ENCODE assay signal across 1 cellular context in the genomic region with DNA sequence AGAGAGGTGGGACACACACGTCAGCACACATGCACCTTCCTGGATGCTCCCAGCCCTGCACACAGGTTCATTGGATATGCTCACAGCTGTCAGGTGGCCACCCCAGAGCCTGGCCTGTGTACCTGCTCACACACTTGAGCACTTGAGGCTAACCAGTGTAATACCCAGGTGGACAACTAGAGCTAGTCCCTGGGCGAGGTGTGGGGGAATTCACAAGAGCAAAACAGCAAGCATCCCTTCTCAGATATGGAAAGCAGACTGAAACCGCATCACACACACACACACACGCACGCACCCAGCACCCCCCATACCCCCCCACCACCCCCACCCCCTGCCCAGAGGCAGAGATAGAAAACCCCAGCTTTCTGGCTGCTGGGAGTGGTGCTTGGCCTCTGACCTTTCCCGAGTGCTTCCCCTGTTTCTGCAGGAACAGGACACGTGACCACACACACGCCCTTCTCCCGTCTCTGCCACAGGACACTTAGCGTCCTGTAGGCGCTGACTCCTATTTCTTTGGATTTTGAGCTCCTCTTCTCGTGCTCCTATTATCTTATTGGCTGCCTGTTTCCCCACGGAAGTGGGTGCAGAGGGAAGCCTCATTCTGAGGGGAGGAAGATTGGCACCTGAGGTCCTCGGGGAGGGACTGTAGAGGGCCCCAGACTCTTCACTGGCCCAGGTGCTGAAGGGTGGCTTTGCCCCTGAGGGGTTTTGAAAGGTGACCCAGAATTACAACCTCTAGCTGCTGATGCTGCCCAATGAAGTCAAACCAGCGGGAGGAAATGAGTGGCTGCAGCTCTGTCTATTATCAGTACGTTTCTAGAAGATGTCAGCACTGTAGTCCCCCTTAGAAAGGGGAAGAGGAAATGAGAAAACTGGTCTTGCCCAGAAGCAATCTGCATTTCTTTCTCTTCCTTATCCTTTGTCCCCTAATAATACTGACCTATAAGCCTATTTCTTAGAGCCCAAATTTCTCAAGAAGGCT.
TF ChIP-seq lines count a peak whose summit lies in the region.

No MANE protein-coding gene starts in this region.

TF ChIP-seq in GM12878, 131 proteins besides CTCF, POLR2A, EP300 and RAD21 (continued from another document and continues in another):
- TF ChIP-seq BACH1 (IDR thresholded peaks at IDR 0.05; ENCODE audit: borderline replicate concordance), result no peak
- 0 out of 2 replicates have a peak, but pooled peaks have one; percentile 28 for TF ChIP-seq IKZF1 (conservative IDR thresholded peaks at IDR 0.05)
- TF ChIP-seq EZH2 (IDR thresholded peaks at IDR 0.05; ENCODE audit: borderline replicate concordance, control insufficient read depth, low read depth, low read length), result no peak
- no peak for TF ChIP-seq STAT3 (IDR thresholded peaks at IDR 0.05; ENCODE audit: low read depth, low read length)
- no peak for TF ChIP-seq MXI1 (IDR thresholded peaks at IDR 0.05; ENCODE audit: low read depth, low read length)
- no peak for TF ChIP-seq SMC3 (IDR thresholded peaks at IDR 0.05; ENCODE audit: borderline replicate concordance, low read length)
- no peak for TF ChIP-seq ZZZ3 (IDR thresholded peaks at IDR 0.05; ENCODE audit: control insufficient read depth, insufficient read length, low read depth)
- no peak for TF ChIP-seq PAX8 (IDR thresholded peaks at IDR 0.05)
- TF ChIP-seq NFYA (IDR thresholded peaks at IDR 0.05; ENCODE audit: borderline replicate concordance, low read depth, low read length), result no peak
- TF ChIP-seq CBX3 (IDR thresholded peaks at IDR 0.05; ENCODE audit: borderline replicate concordance, low read depth), result no peak
- TF ChIP-seq, protein P1, sequence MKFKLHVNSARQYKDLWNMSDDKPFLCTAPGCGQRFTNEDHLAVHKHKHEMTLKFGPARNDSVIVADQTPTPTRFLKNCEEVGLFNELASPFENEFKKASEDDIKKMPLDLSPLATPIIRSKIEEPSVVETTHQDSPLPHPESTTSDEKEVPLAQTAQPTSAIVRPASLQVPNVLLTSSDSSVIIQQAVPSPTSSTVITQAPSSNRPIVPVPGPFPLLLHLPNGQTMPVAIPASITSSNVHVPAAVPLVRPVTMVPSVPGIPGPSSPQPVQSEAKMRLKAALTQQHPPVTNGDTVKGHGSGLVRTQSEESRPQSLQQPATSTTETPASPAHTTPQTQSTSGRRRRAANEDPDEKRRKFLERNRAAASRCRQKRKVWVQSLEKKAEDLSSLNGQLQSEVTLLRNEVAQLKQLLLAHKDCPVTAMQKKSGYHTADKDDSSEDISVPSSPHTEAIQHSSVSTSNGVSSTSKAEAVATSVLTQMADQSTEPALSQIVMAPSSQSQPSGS (IDR thresholded peaks at IDR 0.05; ENCODE audit: low read length), result no peak; the same call in 1 of the 2 replicates
- no peak for TF ChIP-seq SREBF1 (IDR thresholded peaks at IDR 0.05; ENCODE audit: low read length)
- no peak for TF ChIP-seq NRF1 (conservative IDR thresholded peaks at IDR 0.05; ENCODE audit: low read depth, low read length)
- TF ChIP-seq, protein P2, sequence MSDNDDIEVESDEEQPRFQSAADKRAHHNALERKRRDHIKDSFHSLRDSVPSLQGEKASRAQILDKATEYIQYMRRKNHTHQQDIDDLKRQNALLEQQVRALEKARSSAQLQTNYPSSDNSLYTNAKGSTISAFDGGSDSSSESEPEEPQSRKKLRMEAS (IDR thresholded peaks at IDR 0.05; ENCODE audit: low read depth, low read length), result no peak
- TF ChIP-seq, protein P3, sequence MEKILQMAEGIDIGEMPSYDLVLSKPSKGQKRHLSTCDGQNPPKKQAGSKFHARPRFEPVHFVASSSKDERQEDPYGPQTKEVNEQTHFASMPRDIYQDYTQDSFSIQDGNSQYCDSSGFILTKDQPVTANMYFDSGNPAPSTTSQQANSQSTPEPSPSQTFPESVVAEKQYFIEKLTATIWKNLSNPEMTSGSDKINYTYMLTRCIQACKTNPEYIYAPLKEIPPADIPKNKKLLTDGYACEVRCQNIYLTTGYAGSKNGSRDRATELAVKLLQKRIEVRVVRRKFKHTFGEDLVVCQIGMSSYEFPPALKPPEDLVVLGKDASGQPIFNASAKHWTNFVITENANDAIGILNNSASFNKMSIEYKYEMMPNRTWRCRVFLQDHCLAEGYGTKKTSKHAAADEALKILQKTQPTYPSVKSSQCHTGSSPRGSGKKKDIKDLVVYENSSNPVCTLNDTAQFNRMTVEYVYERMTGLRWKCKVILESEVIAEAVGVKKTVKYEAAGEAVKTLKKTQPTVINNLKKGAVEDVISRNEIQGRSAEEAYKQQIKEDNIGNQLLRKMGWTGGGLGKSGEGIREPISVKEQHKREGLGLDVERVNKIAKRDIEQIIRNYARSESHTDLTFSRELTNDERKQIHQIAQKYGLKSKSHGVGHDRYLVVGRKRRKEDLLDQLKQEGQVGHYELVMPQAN (conservative IDR thresholded peaks at IDR 0.05), result no peak
- no peak for TF ChIP-seq CEBPB (IDR thresholded peaks at IDR 0.05; ENCODE audit: borderline replicate concordance in 1 of 2, low read depth in 2 of 2, low read length in 2 of 2)
- no peak; the same call in 1 of the 2 replicates for TF ChIP-seq SMARCA5 (IDR thresholded peaks at IDR 0.05)
- peak; percentile 56; the same call in 1 of the 2 replicates for TF ChIP-seq RUNX3 (IDR thresholded peaks at IDR 0.05; ENCODE audit: low read length)
- no peak for TF ChIP-seq KDM1A (IDR thresholded peaks at IDR 0.05; ENCODE audit: borderline replicate concordance)
- TF ChIP-seq CHD4 (IDR thresholded peaks at IDR 0.05), result no peak
- TF ChIP-seq, protein P4, sequence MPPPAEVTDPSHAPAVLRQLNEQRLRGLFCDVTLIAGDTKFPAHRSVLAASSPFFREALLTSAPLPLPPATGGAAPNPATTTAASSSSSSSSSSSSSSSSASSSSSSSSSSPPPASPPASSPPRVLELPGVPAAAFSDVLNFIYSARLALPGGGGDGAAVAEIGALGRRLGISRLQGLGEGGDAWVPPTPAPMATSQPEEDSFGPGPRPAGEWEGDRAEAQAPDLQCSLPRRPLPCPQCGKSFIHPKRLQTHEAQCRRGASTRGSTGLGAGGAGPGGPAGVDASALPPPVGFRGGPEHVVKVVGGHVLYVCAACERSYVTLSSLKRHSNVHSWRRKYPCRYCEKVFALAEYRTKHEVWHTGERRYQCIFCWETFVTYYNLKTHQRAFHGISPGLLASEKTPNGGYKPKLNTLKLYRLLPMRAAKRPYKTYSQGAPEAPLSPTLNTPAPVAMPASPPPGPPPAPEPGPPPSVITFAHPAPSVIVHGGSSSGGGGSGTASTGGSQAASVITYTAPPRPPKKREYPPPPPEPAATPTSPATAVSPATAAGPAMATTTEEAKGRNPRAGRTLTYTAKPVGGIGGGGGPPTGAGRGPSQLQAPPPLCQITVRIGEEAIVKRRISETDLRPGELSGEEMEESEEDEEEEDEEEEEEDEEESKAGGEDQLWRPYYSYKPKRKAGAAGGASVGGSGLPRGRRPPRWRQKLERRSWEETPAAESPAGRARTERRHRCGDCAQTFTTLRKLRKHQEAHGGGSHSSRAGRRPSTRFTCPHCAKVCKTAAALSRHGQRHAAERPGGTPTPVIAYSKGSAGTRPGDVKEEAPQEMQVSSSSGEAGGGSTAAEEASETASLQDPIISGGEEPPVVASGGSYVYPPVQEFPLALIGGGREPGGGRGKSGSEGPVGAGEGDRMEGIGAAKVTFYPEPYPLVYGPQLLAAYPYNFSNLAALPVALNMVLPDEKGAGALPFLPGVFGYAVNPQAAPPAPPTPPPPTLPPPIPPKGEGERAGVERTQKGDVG (CRISPR knock-in tag; IDR thresholded peaks at IDR 0.05), result no peak
- 0 out of 4 replicates have a peak, but pooled peaks of 1 of the 2 experiments have one; percentile 10 for TF ChIP-seq BHLHE40 (IDR thresholded peaks at IDR 0.05; ENCODE audit: borderline replicate concordance in 1 of 2, low read depth in 2 of 2, low read length in 1 of 2)
- no peak for TF ChIP-seq POLR2AphosphoS5 (IDR thresholded peaks at IDR 0.05; ENCODE audit: low read length)
- no peak for TF ChIP-seq GABPA (IDR thresholded peaks at IDR 0.05; ENCODE audit: low read depth)
- TF ChIP-seq ZNF207 (IDR thresholded peaks at IDR 0.05; ENCODE audit: borderline replicate concordance), result no peak
- TF ChIP-seq BCL11A (IDR thresholded peaks at IDR 0.05; ENCODE audit: low read depth, low read length), result 0 out of 2 replicates have a peak, but pooled peaks have one; percentile 39
- TF ChIP-seq CREB1 (IDR thresholded peaks at IDR 0.05; ENCODE audit: low read depth), result peak; percentile 59; the same call in 1 of the 2 replicates
- TF ChIP-seq, protein P5, sequence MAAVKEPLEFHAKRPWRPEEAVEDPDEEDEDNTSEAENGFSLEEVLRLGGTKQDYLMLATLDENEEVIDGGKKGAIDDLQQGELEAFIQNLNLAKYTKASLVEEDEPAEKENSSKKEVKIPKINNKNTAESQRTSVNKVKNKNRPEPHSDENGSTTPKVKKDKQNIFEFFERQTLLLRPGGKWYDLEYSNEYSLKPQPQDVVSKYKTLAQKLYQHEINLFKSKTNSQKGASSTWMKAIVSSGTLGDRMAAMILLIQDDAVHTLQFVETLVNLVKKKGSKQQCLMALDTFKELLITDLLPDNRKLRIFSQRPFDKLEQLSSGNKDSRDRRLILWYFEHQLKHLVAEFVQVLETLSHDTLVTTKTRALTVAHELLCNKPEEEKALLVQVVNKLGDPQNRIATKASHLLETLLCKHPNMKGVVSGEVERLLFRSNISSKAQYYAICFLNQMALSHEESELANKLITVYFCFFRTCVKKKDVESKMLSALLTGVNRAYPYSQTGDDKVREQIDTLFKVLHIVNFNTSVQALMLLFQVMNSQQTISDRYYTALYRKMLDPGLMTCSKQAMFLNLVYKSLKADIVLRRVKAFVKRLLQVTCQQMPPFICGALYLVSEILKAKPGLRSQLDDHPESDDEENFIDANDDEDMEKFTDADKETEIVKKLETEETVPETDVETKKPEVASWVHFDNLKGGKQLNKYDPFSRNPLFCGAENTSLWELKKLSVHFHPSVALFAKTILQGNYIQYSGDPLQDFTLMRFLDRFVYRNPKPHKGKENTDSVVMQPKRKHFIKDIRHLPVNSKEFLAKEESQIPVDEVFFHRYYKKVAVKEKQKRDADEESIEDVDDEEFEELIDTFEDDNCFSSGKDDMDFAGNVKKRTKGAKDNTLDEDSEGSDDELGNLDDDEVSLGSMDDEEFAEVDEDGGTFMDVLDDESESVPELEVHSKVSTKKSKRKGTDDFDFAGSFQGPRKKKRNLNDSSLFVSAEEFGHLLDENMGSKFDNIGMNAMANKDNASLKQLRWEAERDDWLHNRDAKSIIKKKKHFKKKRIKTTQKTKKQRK (IDR thresholded peaks at IDR 0.05; ENCODE audit: low read depth, low read length), result no peak
- no peak for TF ChIP-seq PML (IDR thresholded peaks at IDR 0.05; ENCODE audit: low read length)
- TF ChIP-seq NR2F1 (conservative IDR thresholded peaks at IDR 0.05), result peak; percentile 67; the same call in 1 of the 2 replicates
- TF ChIP-seq, protein P6, sequence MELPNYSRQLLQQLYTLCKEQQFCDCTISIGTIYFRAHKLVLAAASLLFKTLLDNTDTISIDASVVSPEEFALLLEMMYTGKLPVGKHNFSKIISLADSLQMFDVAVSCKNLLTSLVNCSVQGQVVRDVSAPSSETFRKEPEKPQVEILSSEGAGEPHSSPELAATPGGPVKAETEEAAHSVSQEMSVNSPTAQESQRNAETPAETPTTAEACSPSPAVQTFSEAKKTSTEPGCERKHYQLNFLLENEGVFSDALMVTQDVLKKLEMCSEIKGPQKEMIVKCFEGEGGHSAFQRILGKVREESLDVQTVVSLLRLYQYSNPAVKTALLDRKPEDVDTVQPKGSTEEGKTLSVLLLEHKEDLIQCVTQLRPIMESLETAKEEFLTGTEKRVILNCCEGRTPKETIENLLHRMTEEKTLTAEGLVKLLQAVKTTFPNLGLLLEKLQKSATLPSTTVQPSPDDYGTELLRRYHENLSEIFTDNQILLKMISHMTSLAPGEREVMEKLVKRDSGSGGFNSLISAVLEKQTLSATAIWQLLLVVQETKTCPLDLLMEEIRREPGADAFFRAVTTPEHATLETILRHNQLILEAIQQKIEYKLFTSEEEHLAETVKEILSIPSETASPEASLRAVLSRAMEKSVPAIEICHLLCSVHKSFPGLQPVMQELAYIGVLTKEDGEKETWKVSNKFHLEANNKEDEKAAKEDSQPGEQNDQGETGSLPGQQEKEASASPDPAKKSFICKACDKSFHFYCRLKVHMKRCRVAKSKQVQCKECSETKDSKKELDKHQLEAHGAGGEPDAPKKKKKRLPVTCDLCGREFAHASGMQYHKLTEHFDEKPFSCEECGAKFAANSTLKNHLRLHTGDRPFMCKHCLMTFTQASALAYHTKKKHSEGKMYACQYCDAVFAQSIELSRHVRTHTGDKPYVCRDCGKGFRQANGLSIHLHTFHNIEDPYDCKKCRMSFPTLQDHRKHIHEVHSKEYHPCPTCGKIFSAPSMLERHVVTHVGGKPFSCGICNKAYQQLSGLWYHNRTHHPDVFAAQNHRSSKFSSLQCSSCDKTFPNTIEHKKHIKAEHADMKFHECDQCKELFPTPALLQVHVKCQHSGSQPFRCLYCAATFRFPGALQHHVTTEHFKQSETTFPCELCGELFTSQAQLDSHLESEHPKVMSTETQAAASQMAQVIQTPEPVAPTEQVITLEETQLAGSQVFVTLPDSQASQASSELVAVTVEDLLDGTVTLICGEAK (IDR thresholded peaks at IDR 0.05; ENCODE audit: borderline replicate concordance), result no peak
- TF ChIP-seq, protein P7, sequence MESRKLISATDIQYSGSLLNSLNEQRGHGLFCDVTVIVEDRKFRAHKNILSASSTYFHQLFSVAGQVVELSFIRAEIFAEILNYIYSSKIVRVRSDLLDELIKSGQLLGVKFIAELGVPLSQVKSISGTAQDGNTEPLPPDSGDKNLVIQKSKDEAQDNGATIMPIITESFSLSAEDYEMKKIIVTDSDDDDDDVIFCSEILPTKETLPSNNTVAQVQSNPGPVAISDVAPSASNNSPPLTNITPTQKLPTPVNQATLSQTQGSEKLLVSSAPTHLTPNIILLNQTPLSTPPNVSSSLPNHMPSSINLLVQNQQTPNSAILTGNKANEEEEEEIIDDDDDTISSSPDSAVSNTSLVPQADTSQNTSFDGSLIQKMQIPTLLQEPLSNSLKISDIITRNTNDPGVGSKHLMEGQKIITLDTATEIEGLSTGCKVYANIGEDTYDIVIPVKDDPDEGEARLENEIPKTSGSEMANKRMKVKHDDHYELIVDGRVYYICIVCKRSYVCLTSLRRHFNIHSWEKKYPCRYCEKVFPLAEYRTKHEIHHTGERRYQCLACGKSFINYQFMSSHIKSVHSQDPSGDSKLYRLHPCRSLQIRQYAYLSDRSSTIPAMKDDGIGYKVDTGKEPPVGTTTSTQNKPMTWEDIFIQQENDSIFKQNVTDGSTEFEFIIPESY (IDR thresholded peaks at IDR 0.05), result no peak
- TF ChIP-seq, protein P8, sequence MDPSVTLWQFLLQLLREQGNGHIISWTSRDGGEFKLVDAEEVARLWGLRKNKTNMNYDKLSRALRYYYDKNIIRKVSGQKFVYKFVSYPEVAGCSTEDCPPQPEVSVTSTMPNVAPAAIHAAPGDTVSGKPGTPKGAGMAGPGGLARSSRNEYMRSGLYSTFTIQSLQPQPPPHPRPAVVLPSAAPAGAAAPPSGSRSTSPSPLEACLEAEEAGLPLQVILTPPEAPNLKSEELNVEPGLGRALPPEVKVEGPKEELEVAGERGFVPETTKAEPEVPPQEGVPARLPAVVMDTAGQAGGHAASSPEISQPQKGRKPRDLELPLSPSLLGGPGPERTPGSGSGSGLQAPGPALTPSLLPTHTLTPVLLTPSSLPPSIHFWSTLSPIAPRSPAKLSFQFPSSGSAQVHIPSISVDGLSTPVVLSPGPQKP (IDR thresholded peaks at IDR 0.05; ENCODE audit: low read depth, low read length), result no peak
- TF ChIP-seq SUPT20H (IDR thresholded peaks at IDR 0.05; ENCODE audit: borderline replicate concordance, control insufficient read depth, low read depth, low read length), result no peak
- TF ChIP-seq RAD51 (IDR thresholded peaks at IDR 0.05), result 0 out of 2 replicates have a peak, but pooled peaks have one; percentile 47
- no peak for TF ChIP-seq ZNF217 (IDR thresholded peaks at IDR 0.05)
- 0 out of 4 replicates have a peak, but pooled peaks of 1 of the 2 experiments have one; percentile 32 for TF ChIP-seq IKZF2 (IDR thresholded peaks at IDR 0.05)
